26 cellular contexts compared by ENCODE assay signal in genomic region chr6:90471297-90471696, GRCh38.
DNase-seq lines count a peak whose midpoint lies in the region; ATAC-seq and TF ChIP-seq lines count a peak whose summit lies in the region.
"Had no signal": no experiment of that assay in that cellular context is flagged by ENCODE, and none has a peak within 500 bp of the region (broad histone marks: within the 10 kb centered on the region; RNA-seq: fewer than 3 reads in every experiment).

No MANE protein-coding gene starts in this region.

- TF ChIP-seq CTCF in Loucy (conservative IDR thresholded peaks at IDR 0.05; ENCODE audit: low read length): no peak

- H3K27me3 Mint-ChIP-seq in activated naive CD8-positive, alpha-beta T cell: no peaks in the 10 kb centered on the region
- no peaks in the 10 kb centered on the region for H3K27me3 Mint-ChIP-seq in activated naive CD8-positive, alpha-beta T cell treated with anti-CD3 and anti-CD28 coated beads for 36 hours
- H3K27me3 Mint-ChIP-seq in activated naive CD8-positive, alpha-beta T cell treated with anti-CD3 and anti-CD28 coated beads, Interleukin-2, amount 10 ng/mL, durations not matched to agents 7 days and 5 days: no peaks in the 10 kb centered on the region

- H3K36me3 ChIP-seq in Loucy (ENCODE audit: insufficient read depth, low read length): no peaks in the 10 kb centered on the region
- no peaks in the 10 kb centered on the region for H3K36me3 ChIP-seq in thymus (ENCODE audit: control insufficient read depth, insufficient read depth)
- H3K36me3 ChIP-seq: BLaER1 treated with 17β-estradiol and CSF1 and Interleukin-3, amounts not matched to agents 10 nM and 100 nM; ovary; transverse colon had no signal

- H3K27ac Mint-ChIP-seq in activated naive CD8-positive, alpha-beta T cell: peak overlapping the region; percentile 16
- no peak overlapping the region for H3K27ac Mint-ChIP-seq in activated naive CD8-positive, alpha-beta T cell treated with anti-CD3 and anti-CD28 coated beads for 36 hours
- no peak overlapping the region for H3K27ac Mint-ChIP-seq in activated naive CD8-positive, alpha-beta T cell treated with anti-CD3 and anti-CD28 coated beads, Interleukin-2, amount 10 ng/mL, durations not matched to agents 7 days and 5 days
- H3K27ac Mint-ChIP-seq: nephron had no signal

- H3K27me3 ChIP-seq in Loucy (ENCODE audit: insufficient read depth, low read length, poor library complexity, severe bottlenecking) (no peaks in the 10 kb centered on the region), thymus (ENCODE audit: control insufficient read depth, insufficient read depth) (no peaks in the 10 kb centered on the region)
- H3K27me3 ChIP-seq: BLaER1 treated with 17β-estradiol and CSF1 and Interleukin-3, amounts not matched to agents 10 nM and 100 nM; ovary; transverse colon had no signal

- H3K79me2 ChIP-seq in Loucy (ENCODE audit: insufficient read depth, low read length): peaks cover 14% of the 10 kb centered on the region

- no peak for DNase-seq in activated naive CD8-positive, alpha-beta T cell treated with anti-CD3 and anti-CD28 coated beads for 36 hours
- no peak for DNase-seq in activated naive CD8-positive, alpha-beta T cell treated with anti-CD3 and anti-CD28 coated beads, Interleukin-2, amount 10 ng/mL, durations not matched to agents 7 days and 5 days
- no peak for DNase-seq in GM19240 (ENCODE audit: insufficient read length, low spot score)
- no peak for DNase-seq in NCI-H2171 treated with DMSO at 0.1 percent for 48 hours (lab: John Stamatoyannopoulos, UW)
- DNase-seq: activated CD4-positive, alpha-beta T cell treated with anti-CD3 and anti-CD28 coated beads for 4 hours; central memory CD4-positive, alpha-beta T cell; cortex of kidney; DMS53; effector memory CD4-positive, alpha-beta T cell; hypothalamus; left cardiac atrium; NCI-H1105; NCI-H187 treated with DMSO at 0.1 percent for 48 hours; NCI-H524 treated with DMSO at 0.1 percent for 48 hours; NK-92 treated with Interleukin-12 subunit alpha and Interleukin-12 subunit beta, amount 100 ng/mL, for 24 hours; ovary; PC-3; stimulated activated CD4-positive, alpha-beta T cell treated with anti-CD3 and anti-CD28 coated beads, Interleukin-4, amount 100 ng/mL, for 24 hours; transverse colon had no signal

- ATAC-seq in activated naive CD8-positive, alpha-beta T cell treated with anti-CD3 and anti-CD28 coated beads, Interleukin-2, amount 10 ng/mL, durations not matched to agents 7 days and 5 days (ENCODE audit: low read depth): peak; percentile 20
- ATAC-seq: left cardiac atrium, PC-3, Right ventricle myocardium inferior, SK-N-SH treated with all-trans-retinoic acid at 6 μM for 48 hours had no signal

- no peaks in the 10 kb centered on the region for H4K20me1 ChIP-seq in Loucy (ENCODE audit: insufficient read depth, low read length, poor library complexity, severe bottlenecking)
- H4K20me1 ChIP-seq: BLaER1 treated with 17β-estradiol and CSF1 and Interleukin-3, amounts not matched to agents 10 nM and 100 nM had no signal

- peak overlapping the region; percentile 8 for H3K27ac ChIP-seq in thymus (ENCODE audit: low read depth)
- H3K27ac ChIP-seq: BLaER1 treated with 17β-estradiol and CSF1 and Interleukin-3, amounts not matched to agents 10 nM and 100 nM; ovary; transverse colon had no signal

- H3K4me2 ChIP-seq in Loucy (ENCODE audit: low read depth, low read length, poor library complexity, severe bottlenecking): peak overlapping the region; percentile 82

- no peaks in the 10 kb centered on the region for H3K9me3 ChIP-seq in Loucy (ENCODE audit: insufficient read depth, low read depth, low read length)
- no peaks in the 10 kb centered on the region for H3K9me3 ChIP-seq in thymus (ENCODE audit: control insufficient read depth)
- H3K9me3 ChIP-seq: BLaER1 treated with 17β-estradiol and CSF1 and Interleukin-3, amounts not matched to agents 10 nM and 100 nM; ovary; transverse colon had no signal

- H3K9ac ChIP-seq in Loucy (ENCODE audit: low read depth, low read length, poor library complexity, severe bottlenecking): peak overlapping the region; percentile 81
- H3K9ac ChIP-seq: BLaER1 treated with 17β-estradiol and CSF1 and Interleukin-3, amounts not matched to agents 10 nM and 100 nM had no signal

- no peaks in the 10 kb centered on the region for H3K36me3 Mint-ChIP-seq in activated naive CD8-positive, alpha-beta T cell
- no peaks in the 10 kb centered on the region for H3K36me3 Mint-ChIP-seq in activated naive CD8-positive, alpha-beta T cell treated with anti-CD3 and anti-CD28 coated beads for 36 hours
- no peaks in the 10 kb centered on the region for H3K36me3 Mint-ChIP-seq in activated naive CD8-positive, alpha-beta T cell treated with anti-CD3 and anti-CD28 coated beads, Interleukin-2, amount 10 ng/mL, durations not matched to agents 7 days and 5 days

- H3K4me1 Mint-ChIP-seq in activated naive CD8-positive, alpha-beta T cell (ENCODE audit: low read depth): peaks cover 94% of the 10 kb centered on the region
- peaks cover 83% of the 10 kb centered on the region for H3K4me1 Mint-ChIP-seq in activated naive CD8-positive, alpha-beta T cell treated with anti-CD3 and anti-CD28 coated beads for 36 hours
- peaks cover 67% of the 10 kb centered on the region for H3K4me1 Mint-ChIP-seq in activated naive CD8-positive, alpha-beta T cell treated with anti-CD3 and anti-CD28 coated beads, Interleukin-2, amount 10 ng/mL, durations not matched to agents 7 days and 5 days
- H3K4me1 Mint-ChIP-seq: nephron had no signal

- WGBS in thymus: 20% methylated on average over 5 of the region's 5 CpGs

- H3K9me2 ChIP-seq in Loucy (replicated peaks; ENCODE audit: low read depth, low read length): no peaks in the 10 kb centered on the region

- H2AFZ ChIP-seq in Loucy (ENCODE audit: low read length): no peak overlapping the region

- H3K4me3 ChIP-seq in Loucy (ENCODE audit: low read length, poor library complexity, severe bottlenecking) (peak overlapping the region; percentile 70), thymus (ENCODE audit: low read length) (peak overlapping the region; percentile 4)
- H3K4me3 ChIP-seq: BLaER1 treated with 17β-estradiol and CSF1 and Interleukin-3, amounts not matched to agents 10 nM and 100 nM; ovary; transverse colon had no signal

- no peaks in the 10 kb centered on the region for H3K9me3 Mint-ChIP-seq in activated naive CD8-positive, alpha-beta T cell (ENCODE audit: low read depth)
- H3K9me3 Mint-ChIP-seq in activated naive CD8-positive, alpha-beta T cell treated with anti-CD3 and anti-CD28 coated beads for 36 hours: no peaks in the 10 kb centered on the region
- H3K9me3 Mint-ChIP-seq in activated naive CD8-positive, alpha-beta T cell treated with anti-CD3 and anti-CD28 coated beads, Interleukin-2, amount 10 ng/mL, durations not matched to agents 7 days and 5 days: no peaks in the 10 kb centered on the region
- H3K9me3 Mint-ChIP-seq: nephron had no signal

- H3K4me3 Mint-ChIP-seq in activated naive CD8-positive, alpha-beta T cell: no peak overlapping the region
- no peak overlapping the region for H3K4me3 Mint-ChIP-seq in activated naive CD8-positive, alpha-beta T cell treated with anti-CD3 and anti-CD28 coated beads for 36 hours
- peak overlapping the region; percentile 44 for H3K4me3 Mint-ChIP-seq in activated naive CD8-positive, alpha-beta T cell treated with anti-CD3 and anti-CD28 coated beads, Interleukin-2, amount 10 ng/mL, durations not matched to agents 7 days and 5 days
- H3K4me3 Mint-ChIP-seq: nephron had no signal

- POLR2A ChIA-PET in activated naive CD8-positive, alpha-beta T cell treated with anti-CD3 and anti-CD28 coated beads, Interleukin-2, amount 10 ng/mL, durations not matched to agents 7 days and 5 days (lab: Charles Lee): interaction anchor here (2.5 kb wide), 1 partner anchor 8 kb away, joined by 8 read pairs; no protein-coding TSS in a partner anchor

- H3K4me1 ChIP-seq in Loucy (ENCODE audit: insufficient read depth, low read length, poor library complexity, severe bottlenecking): peaks cover 83% of the 10 kb centered on the region
- H3K4me1 ChIP-seq in thymus (ENCODE audit: control insufficient read depth, insufficient read depth, low read length): peaks cover 40% of the 10 kb centered on the region
- H3K4me1 ChIP-seq: transverse colon had no signal

- H3F3A ChIP-seq in Loucy (ENCODE audit: low read depth): peaks cover 7% of the 10 kb centered on the region; the same call in 1 of the 2 replicates
